ENCODE assay signal across 18 cellular contexts in genomic region chr7:134364619-134365037, GRCh38. TPM values are rescaled to one million over a fixed set of nuclear protein-coding genes. Genes with fewer than 3 reads are reported as not detected.
DNase-seq lines count a peak whose midpoint lies in the region; ATAC-seq and TF ChIP-seq lines count a peak whose summit lies in the region.
"Had no signal": no experiment of that assay in that cellular context is flagged by ENCODE, and none has a peak within 500 bp of the region (broad histone marks: within the 10 kb centered on the region; RNA-seq: fewer than 3 reads in every experiment).

No MANE protein-coding gene starts in this region.

- H3K9me3 Mint-ChIP-seq in activated naive CD8-positive, alpha-beta T cell treated with anti-CD3 and anti-CD28 coated beads, Interleukin-2, amount 50 U/mL, for 24 hours: no peaks in the 10 kb centered on the region
- H3K9me3 Mint-ChIP-seq in activated naive CD4-positive, alpha-beta T cell treated with anti-CD3 and anti-CD28 coated beads, Interleukin-2, amount 50 U/mL, for 72 hours: no peaks in the 10 kb centered on the region
- H3K9me3 Mint-ChIP-seq: activated CD4-positive, alpha-beta T cell treated with anti-CD3 and anti-CD28 coated beads, Interleukin-2, amount 10 ng/mL, durations not matched to agents 24 days and 14 days had no signal

- peaks cover 9% of the 10 kb centered on the region for H3K27me3 Mint-ChIP-seq in activated naive CD8-positive, alpha-beta T cell treated with anti-CD3 and anti-CD28 coated beads, Interleukin-2, amount 50 U/mL, for 24 hours

- H3K79me1 ChIP-seq in IMR-90 (ENCODE audit: low read depth in 1 of 2, low read length in 2 of 2): no peaks in the 10 kb centered on the region

- no peak overlapping the region for H3K4ac ChIP-seq in IMR-90 (ENCODE audit: low read depth, low read length)

- H3K27ac ChIP-seq in IMR-90 (ENCODE audit: insufficient read depth, low read length): no peak overlapping the region
- no peak overlapping the region for H3K27ac ChIP-seq in left lung
- H3K27ac ChIP-seq: BLaER1, colonic mucosa, HL-60, thyroid gland had no signal

- H3K4me3 Mint-ChIP-seq in activated naive CD8-positive, alpha-beta T cell treated with anti-CD3 and anti-CD28 coated beads, Interleukin-2, amount 50 U/mL, for 24 hours: no peak overlapping the region
- H3K4me3 Mint-ChIP-seq: activated CD4-positive, alpha-beta T cell treated with anti-CD3 and anti-CD28 coated beads, Interleukin-2, amount 10 ng/mL, durations not matched to agents 24 days and 14 days had no signal

- H2BK5ac ChIP-seq in IMR-90 (ENCODE audit: low read depth, low read length, poor library complexity, severe bottlenecking): peak overlapping the region; percentile 26

- CTCF ChIA-PET in IMR-90 (lab: Yijun Ruan, JAX): no interaction called here

- no peak overlapping the region for H3K23ac ChIP-seq in IMR-90 (ENCODE audit: low read depth, low read length)

- no peak overlapping the region; the same call in 1 of the 2 replicates for H4K91ac ChIP-seq in IMR-90 (ENCODE audit: insufficient read depth, low read depth, low read length)

- POLR2A ChIA-PET in IMR-90 (lab: Charles Lee; ENCODE audit: unreplicated experiment): no interaction called here

- dilution Hi-C loops in IMR-90 (cut with HindIII; ENCODE audit: low sequenced_read_pairs, unreplicated experiment): no loop called here

- DNase-seq in AG09309 (ENCODE audit: low read depth) (peak; percentile 28), IMR-90 (peak; percentile 41), cardiac fibroblast (ENCODE audit: low read depth in 2 of 2) (peak; percentile 46 to 85), left lung (no peak), head of caudate nucleus (no peak)
- DNase-seq in stimulated activated naive CD4-positive, alpha-beta T cell treated with Interleukin-2 at 50 U/mL for 16 hours (lab: John Stamatoyannopoulos, UW): no peak
- no peak for DNase-seq in activated naive CD8-positive, alpha-beta T cell treated with anti-CD3 and anti-CD28 coated beads, Interleukin-2, amount 50 U/mL, for 24 hours
- DNase-seq in activated naive CD4-positive, alpha-beta T cell treated with anti-CD3 and anti-CD28 coated beads, Interleukin-2, amount 50 U/mL, for 72 hours (ENCODE audit: low spot score in 2 of 2): no peak
- DNase-seq: activated CD4-positive, alpha-beta T cell treated with anti-CD3 and anti-CD28 coated beads, Interleukin-2, amount 10 ng/mL, durations not matched to agents 24 days and 14 days; activated gamma-delta T cell treated with Interleukin-2 at 50 U/mL for 16 hours; colonic mucosa; hypothalamus; NCI-H1105; NCI-H69; SW 1271; thyroid gland had no signal

- H3K4me1 Mint-ChIP-seq in activated naive CD8-positive, alpha-beta T cell treated with anti-CD3 and anti-CD28 coated beads, Interleukin-2, amount 50 U/mL, for 24 hours: no peaks in the 10 kb centered on the region
- H3K4me1 Mint-ChIP-seq: activated CD4-positive, alpha-beta T cell treated with anti-CD3 and anti-CD28 coated beads, Interleukin-2, amount 10 ng/mL, durations not matched to agents 24 days and 14 days had no signal

- no peak for TF ChIP-seq POLR2A in IMR-90 (IDR thresholded peaks at IDR 0.05; ENCODE audit: low read depth, low read length)

- H3K36me3 ChIP-seq in IMR-90 (ENCODE audit: control insufficient read depth, insufficient read depth, low read length) (no peaks in the 10 kb centered on the region), left lung (no peaks in the 10 kb centered on the region)
- H3K36me3 ChIP-seq: BLaER1, colonic mucosa, thyroid gland had no signal

- TF ChIP-seq RAD21 in IMR-90 (IDR thresholded peaks at IDR 0.05; ENCODE audit: low read length): no peak

- no peak overlapping the region for H3K56ac ChIP-seq in IMR-90 (ENCODE audit: extremely low read depth, insufficient read depth, low read length)

- H2AK5ac ChIP-seq in IMR-90 (ENCODE audit: low read depth, low read length): no peak overlapping the region

- H2BK15ac ChIP-seq in IMR-90 (ENCODE audit: low read depth, low read length): no peak overlapping the region

- no peaks in the 10 kb centered on the region for H3K36me3 Mint-ChIP-seq in activated naive CD8-positive, alpha-beta T cell treated with anti-CD3 and anti-CD28 coated beads, Interleukin-2, amount 50 U/mL, for 24 hours (ENCODE audit: low read depth)
- H3K36me3 Mint-ChIP-seq in activated naive CD4-positive, alpha-beta T cell treated with anti-CD3 and anti-CD28 coated beads, Interleukin-2, amount 50 U/mL, for 72 hours: no peaks in the 10 kb centered on the region

- no peaks in the 10 kb centered on the region for H3K9me1 ChIP-seq in IMR-90 (ENCODE audit: insufficient read depth, low read length)

- no TSS peak for BruUV-seq in IMR-90 (replicated peaks; lab: Mats Ljungman, UMichigan)

- peak overlapping the region in 1 of 2 experiments; percentile 30; a peak in 1 of 4 replicates for H4K8ac ChIP-seq in IMR-90 (ENCODE audit: low read depth in 2 of 2, low read length in 2 of 2)

- H3K4me1 ChIP-seq in IMR-90 (ENCODE audit: control insufficient read depth, insufficient read depth, low read length): peaks cover 10% of the 10 kb centered on the region
- peaks cover 6 to 14% of the 10 kb centered on the region in 2 donors for H3K4me1 ChIP-seq in left lung
- H3K4me1 ChIP-seq: BLaER1, colonic mucosa, thyroid gland had no signal

- in situ Hi-C loops in IMR-90 (cut with MboI; ENCODE audit: low sequenced_read_pairs): no loop called here

- no peak overlapping the region for H4K5ac ChIP-seq in IMR-90 (ENCODE audit: low read depth, low read length)

- no peak overlapping the region for H3K9ac ChIP-seq in IMR-90 (ENCODE audit: low read depth, low read length)
- H3K9ac ChIP-seq: BLaER1 had no signal

- H3K14ac ChIP-seq in IMR-90 (replicated peaks; ENCODE audit: low read depth, low read length): no peak overlapping the region

- no peaks in the 10 kb centered on the region for H4K20me1 ChIP-seq in IMR-90 (ENCODE audit: insufficient read depth, low read length)
- H4K20me1 ChIP-seq: BLaER1 had no signal

- H3K9me3 ChIP-seq in IMR-90 (ENCODE audit: control insufficient read depth, insufficient read depth, low read length) (no peaks in the 10 kb centered on the region), left lung (no peaks in the 10 kb centered on the region)
- H3K9me3 ChIP-seq: BLaER1, colonic mucosa, thyroid gland had no signal

- no peak overlapping the region for H3K27ac Mint-ChIP-seq in activated naive CD8-positive, alpha-beta T cell treated with anti-CD3 and anti-CD28 coated beads, Interleukin-2, amount 50 U/mL, for 24 hours
- no peak overlapping the region for H3K27ac Mint-ChIP-seq in activated naive CD4-positive, alpha-beta T cell treated with anti-CD3 and anti-CD28 coated beads, Interleukin-2, amount 50 U/mL, for 72 hours
- H3K27ac Mint-ChIP-seq: activated CD4-positive, alpha-beta T cell treated with anti-CD3 and anti-CD28 coated beads, Interleukin-2, amount 10 ng/mL, durations not matched to agents 24 days and 14 days had no signal

- TF ChIP-seq CTCF in AG09309 (IDR thresholded peaks at IDR 0.05; ENCODE audit: control insufficient read depth, insufficient read depth, low read depth, low read length, missing control alignments) (no peak), IMR-90 (conservative IDR thresholded peaks at IDR 0.05; ENCODE audit: low read depth, low read length) (no peak), cardiac fibroblast (IDR thresholded peaks at IDR 0.05; ENCODE audit: low read depth, low read length) (no peak), left lung (IDR thresholded peaks at IDR 0.05) (no peak)

- H2BK120ac ChIP-seq in IMR-90 (ENCODE audit: low read depth, low read length): peak overlapping the region; percentile 21

- H3K4me3 ChIP-seq in AG09309 (ENCODE audit: control insufficient read depth, low read depth, low read length) (no peak overlapping the region), IMR-90 (ENCODE audit: insufficient read depth, low read depth, low read length) (no peak overlapping the region), cardiac fibroblast (replicated peaks in 1 of 2; ENCODE audit: low read depth in 2 of 2, low read length in 2 of 2) (no peak overlapping the region), left lung (no peak overlapping the region)
- H3K4me3 ChIP-seq: BLaER1, colonic mucosa, thyroid gland had no signal

- intact Hi-C loops in IMR-90 (cut with micrococcal nuclease) (no loop called here), left lung (cut with DNase I) (no loop called here), head of caudate nucleus (cut with DNase I) (no loop called here)

- peak overlapping the region; percentile 40; the same call in 1 of the 2 replicates for H2BK20ac ChIP-seq in IMR-90 (ENCODE audit: low read depth, low read length)

- no peak overlapping the region for H2AFZ ChIP-seq in IMR-90 (replicated peaks; ENCODE audit: low read length, poor library complexity)

- H3K4me2 ChIP-seq in IMR-90 (ENCODE audit: low read depth, low read length): no peak overlapping the region
- H3K4me2 ChIP-seq: BLaER1 had no signal

- ATAC-seq in IMR-90 (ENCODE audit: low read depth) (peak; percentile 21; the same call in 1 of the 2 replicates), left lung (peak; percentile 25)
- ATAC-seq in activated naive CD8-positive, alpha-beta T cell treated with anti-CD3 and anti-CD28 coated beads, Interleukin-2, amount 50 U/mL, for 24 hours: no peak
- ATAC-seq in activated naive CD4-positive, alpha-beta T cell treated with anti-CD3 and anti-CD28 coated beads, Interleukin-2, amount 50 U/mL, for 72 hours: no peak

- no peak overlapping the region for H2AK9ac ChIP-seq in IMR-90 (replicated peaks; ENCODE audit: low read depth, low read length, poor library complexity)

- no peaks in the 10 kb centered on the region; the same call in 1 of the 2 replicates for H3K27me3 ChIP-seq in IMR-90 (ENCODE audit: control insufficient read depth, insufficient read depth, low read length)
- H3K27me3 ChIP-seq in left lung: no peaks in the 10 kb centered on the region
- H3K27me3 ChIP-seq: BLaER1, colonic mucosa, thyroid gland had no signal

- H3K18ac ChIP-seq in IMR-90 (ENCODE audit: low read depth, low read length): peak overlapping the region; percentile 38; the same call in 1 of the 2 replicates

TF ChIP-seq in IMR-90, 13 proteins besides CTCF, POLR2A, EP300 and RAD21 (continues in another document):
- TF ChIP-seq FOS (IDR thresholded peaks at IDR 0.05; ENCODE audit: low read depth, low read length): no peak
- TF ChIP-seq BHLHE40 (IDR thresholded peaks at IDR 0.05; ENCODE audit: low read depth, low read length): no peak
- TF ChIP-seq MXI1 (IDR thresholded peaks at IDR 0.05; ENCODE audit: borderline replicate concordance, low read depth, low read length): no peak
- TF ChIP-seq CEBPB (IDR thresholded peaks at IDR 0.05; ENCODE audit: low read depth, low read length): no peak

RNA-seq across cellular contexts. Expression of gene SLC35B4, which starts 47.9 kb away (rescaled TPM):
- total RNA-seq in IMR-90 (2012; rRNA removed) (15.6 and 19.7 TPM in 2 replicates), left lung (10 to 100 TPM; 14.3 to 20.0 TPM)
- polyA plus RNA-seq in IMR-90 (2012; rRNA removed): 9.9 and 10.0 TPM in 2 replicates
- 2.7 and 3.8 TPM in 2 replicates for polyA plus RNA-seq in IMR-90 (2012; cell fraction: cytosol; rRNA removed)
- polyA plus RNA-seq in IMR-90 (2012; cell fraction: nucleus; rRNA removed; ENCODE audit: low replicate concordance): 7.2 and 11.2 TPM in 2 replicates
- 10 to 100 TPM in 1 of 2 donors, 1 to 10 TPM in 1; 6.4 to 15.4 TPM for total RNA-seq in activated naive CD4-positive, alpha-beta T cell treated with anti-CD3 and anti-CD28 coated beads, Interleukin-2, amount 50 U/mL, for 72 hours

Comparison
In these comparisons a context has a peak if more than half of its experiments do, and no peak if none do; other contexts are left out.
1. DNase-seq: peak in AG09309 (single experiment), IMR-90 (single experiment) and cardiac fibroblast (2 of 2); none in left lung (0 of 2), stimulated activated naive CD4-positive, alpha-beta T cell treated with Interleukin-2 at 50 U/mL for 16 hours (single experiment), activated naive CD8-positive, alpha-beta T cell treated with anti-CD3 and anti-CD28 coated beads, Interleukin-2, amount 50 U/mL, for 24 hours (single experiment), head of caudate nucleus (0 of 42) and activated naive CD4-positive, alpha-beta T cell treated with anti-CD3 and anti-CD28 coated beads, Interleukin-2, amount 50 U/mL, for 72 hours (0 of 2).
2. ATAC-seq: peak in IMR-90 (single experiment) and left lung (single experiment); none in activated naive CD8-positive, alpha-beta T cell treated with anti-CD3 and anti-CD28 coated beads, Interleukin-2, amount 50 U/mL, for 24 hours (single experiment) and activated naive CD4-positive, alpha-beta T cell treated with anti-CD3 and anti-CD28 coated beads, Interleukin-2, amount 50 U/mL, for 72 hours (0 of 2).